1 cellular context compared by ENCODE assay signal in genomic region chr1:8988618-8988967, GRCh38.
TF ChIP-seq lines count a peak whose summit lies in the region.

No MANE protein-coding gene starts in this region.

TF ChIP-seq in HepG2, 621 proteins besides CTCF, POLR2A, EP300 and RAD21:
- TF ChIP-seq ELF4 (CRISPR knock-in tag; IDR thresholded peaks at IDR 0.05; ENCODE audit: borderline replicate concordance) (no peak), PCBP2 (optimal IDR thresholded peaks at IDR 0.05; ENCODE audit: low read depth, low read length, poor library complexity, severe bottlenecking) (no peak), ZNF282 (IDR thresholded peaks at IDR 0.05; ENCODE audit: partially characterized antibody) (no peak), YEATS2 (CRISPR knock-in tag; IDR thresholded peaks at IDR 0.05; ENCODE audit: borderline replicate concordance) (no peak), BATF2 (CRISPR knock-in tag; IDR thresholded peaks at IDR 0.05) (no peak), ZNF687 (CRISPR knock-in tag; IDR thresholded peaks at IDR 0.05) (peak; percentile 52)
TF ChIP-seq in HepG2: peak in this region for 1.
